Comparison of ENCODE assay signal across 16 cellular contexts in genomic region chr2:10547663-10548384, GRCh38.
A peak's percentile ranks its signal among the peaks of the same experiment; 100 is the strongest.
DNase-seq lines count a peak whose midpoint lies in the region; ATAC-seq and TF ChIP-seq lines count a peak whose summit lies in the region.
"Had no signal": no experiment of that assay in that cellular context is flagged by ENCODE, and none has a peak within 500 bp of the region (broad histone marks: within the 10 kb centered on the region; RNA-seq: fewer than 3 reads in every experiment).

No MANE protein-coding gene starts in this region.

- peaks cover 4% of the 10 kb centered on the region for H3F3A ChIP-seq in neural progenitor cell (ENCODE audit: low read depth)

- H3K4me3 ChIP-seq in endodermal cell (ENCODE audit: low read length) (no peak overlapping the region), neural progenitor cell (no peak overlapping the region)
- H3K4me3 ChIP-seq: BLaER1 treated with 17β-estradiol and CSF1 and Interleukin-3, amounts not matched to agents 10 nM and 100 nM; SJSA1 had no signal

- peaks cover 31% of the 10 kb centered on the region for H3K4me1 Mint-ChIP-seq in activated naive CD8-positive, alpha-beta T cell (ENCODE audit: low read depth)
- peaks cover 24% of the 10 kb centered on the region for H3K4me1 Mint-ChIP-seq in activated naive CD8-positive, alpha-beta T cell treated with anti-CD3 and anti-CD28 coated beads for 36 hours
- H3K4me1 Mint-ChIP-seq in endodermal cell (peaks cover 23% of the 10 kb centered on the region), neural progenitor cell (peaks cover 43% of the 10 kb centered on the region)

- no peak for DNase-seq in activated naive CD8-positive, alpha-beta T cell treated with anti-CD3 and anti-CD28 coated beads for 36 hours
- DNase-seq in endodermal cell (peak; percentile 84), neural progenitor cell (ENCODE audit: low spot score) (peak; percentile 61), hippocampal formation (lab: John Stamatoyannopoulos, UW) (no peak)
- DNase-seq: NCI-H1048, NCI-H146, NCI-H2081 treated with DMSO at 0.1 percent for 48 hours, NCI-H2227 treated with DMSO at 0.1 percent for 48 hours, NCI-H526, OCI-M1 had no signal

- TF ChIP-seq EP300 in Ishikawa (IDR thresholded peaks at IDR 0.05; ENCODE audit: borderline replicate concordance) = no peak

- H3K36me3 ChIP-seq in endodermal cell (ENCODE audit: control insufficient read depth, insufficient read depth, low read length) (no peaks in the 10 kb centered on the region), neural progenitor cell (no peaks in the 10 kb centered on the region)
- H3K36me3 ChIP-seq: BLaER1 treated with 17β-estradiol and CSF1 and Interleukin-3, amounts not matched to agents 10 nM and 100 nM; SJSA1 had no signal

- TF ChIP-seq CTCF in endodermal cell (conservative IDR thresholded peaks at IDR 0.05) = no peak
- TF ChIP-seq CTCF in neural progenitor cell (IDR thresholded peaks at IDR 0.05) = no peak

- WGBS in endodermal cell (ENCODE audit: insufficient coverage in 1 of 2, insufficient read length in 1 of 2), 2 experiments = 57 to 62% methylated on average over 17 to 19 of the region's 19 CpGs

- H3K9ac ChIP-seq in endodermal cell (ENCODE audit: extremely low read depth, low read length, poor library complexity, severe bottlenecking) (no peak overlapping the region), neural progenitor cell (no peak overlapping the region)
- H3K9ac ChIP-seq: BLaER1 treated with 17β-estradiol and CSF1 and Interleukin-3, amounts not matched to agents 10 nM and 100 nM had no signal

- peaks cover 2% of the 10 kb centered on the region for H3K36me3 Mint-ChIP-seq in activated naive CD8-positive, alpha-beta T cell
- no peaks in the 10 kb centered on the region for H3K36me3 Mint-ChIP-seq in activated naive CD8-positive, alpha-beta T cell treated with anti-CD3 and anti-CD28 coated beads for 36 hours
- no peaks in the 10 kb centered on the region for H3K36me3 Mint-ChIP-seq in endodermal cell (ENCODE audit: low read depth)
- H3K36me3 Mint-ChIP-seq in neural progenitor cell = no peaks in the 10 kb centered on the region

- H3K27ac ChIP-seq in endodermal cell (ENCODE audit: low read depth, low read length) (no peak overlapping the region), neural progenitor cell (no peak overlapping the region)
- H3K27ac ChIP-seq: BLaER1 treated with 17β-estradiol and CSF1 and Interleukin-3, amounts not matched to agents 10 nM and 100 nM; SJSA1 had no signal

- H3K27ac Mint-ChIP-seq in activated naive CD8-positive, alpha-beta T cell = no peak overlapping the region
- H3K27ac Mint-ChIP-seq in activated naive CD8-positive, alpha-beta T cell treated with anti-CD3 and anti-CD28 coated beads for 36 hours = no peak overlapping the region
- H3K27ac Mint-ChIP-seq in endodermal cell (no peak overlapping the region), neural progenitor cell (peak overlapping the region; percentile 64)

- peak overlapping the region; percentile 44 for H3K4me2 ChIP-seq in neural progenitor cell

- H3K9me3 Mint-ChIP-seq in activated naive CD8-positive, alpha-beta T cell (ENCODE audit: low read depth) = no peaks in the 10 kb centered on the region
- H3K9me3 Mint-ChIP-seq in activated naive CD8-positive, alpha-beta T cell treated with anti-CD3 and anti-CD28 coated beads for 36 hours = no peaks in the 10 kb centered on the region
- no peaks in the 10 kb centered on the region for H3K9me3 Mint-ChIP-seq in endodermal cell
- H3K9me3 Mint-ChIP-seq in neural progenitor cell = no peaks in the 10 kb centered on the region

- H2AFZ ChIP-seq in neural progenitor cell (replicated peaks) = no peak overlapping the region

- H3K27me3 ChIP-seq in endodermal cell (ENCODE audit: control insufficient read depth, insufficient read depth, low read length, poor library complexity, severe bottlenecking) (no peaks in the 10 kb centered on the region), neural progenitor cell (peaks cover 16% of the 10 kb centered on the region)

- H3K4me3 Mint-ChIP-seq in activated naive CD8-positive, alpha-beta T cell = peak overlapping the region; percentile 5
- no peak overlapping the region for H3K4me3 Mint-ChIP-seq in activated naive CD8-positive, alpha-beta T cell treated with anti-CD3 and anti-CD28 coated beads for 36 hours
- H3K4me3 Mint-ChIP-seq in endodermal cell (no peak overlapping the region), neural progenitor cell (peak overlapping the region; percentile 21)

- no peaks in the 10 kb centered on the region for H3K79me2 ChIP-seq in neural progenitor cell (ENCODE audit: low read depth)

- H3K9me3 ChIP-seq in endodermal cell (ENCODE audit: control insufficient read depth, low read length) (no peaks in the 10 kb centered on the region), neural progenitor cell (ENCODE audit: low read depth) (no peaks in the 10 kb centered on the region)
- H3K9me3 ChIP-seq: BLaER1 treated with 17β-estradiol and CSF1 and Interleukin-3, amounts not matched to agents 10 nM and 100 nM; SJSA1 had no signal

- no peak for ATAC-seq in HG02840 (IDR thresholded peaks at IDR 0.05; ENCODE audit: low FRiP score, unreplicated experiment)
- ATAC-seq in HG02763 (IDR thresholded peaks at IDR 0.05; ENCODE audit: unreplicated experiment) = no peak

- H3K4me1 ChIP-seq in endodermal cell (ENCODE audit: control insufficient read depth, insufficient read depth, low read length) = no peaks in the 10 kb centered on the region
- peaks cover 15% of the 10 kb centered on the region for H3K4me1 ChIP-seq in neural progenitor cell
- H3K4me1 ChIP-seq: SJSA1 had no signal

- peaks cover 14% of the 10 kb centered on the region for H3K27me3 Mint-ChIP-seq in activated naive CD8-positive, alpha-beta T cell
- peaks cover 26% of the 10 kb centered on the region for H3K27me3 Mint-ChIP-seq in activated naive CD8-positive, alpha-beta T cell treated with anti-CD3 and anti-CD28 coated beads for 36 hours
- H3K27me3 Mint-ChIP-seq in endodermal cell (ENCODE audit: insufficient read depth) (peaks cover 10% of the 10 kb centered on the region), neural progenitor cell (ENCODE audit: insufficient read depth, low read depth) (peaks cover 15% of the 10 kb centered on the region)

- TF ChIP-seq RAD21 in Ishikawa (IDR thresholded peaks at IDR 0.05; ENCODE audit: low read depth) = no peak

- H4K20me1 ChIP-seq in neural progenitor cell (ENCODE audit: low read depth) = no peaks in the 10 kb centered on the region

TF ChIP-seq in Ishikawa, 13 proteins besides CTCF, POLR2A, EP300 and RAD21:
- TF ChIP-seq USF1 (IDR thresholded peaks at IDR 0.05) (peak; percentile 25; the same call in 1 of the 2 replicates), NFIC (IDR thresholded peaks at IDR 0.05) (no peak), YY1 (IDR thresholded peaks at IDR 0.05; ENCODE audit: low read depth) (no peak), TCF12 (IDR thresholded peaks at IDR 0.05; ENCODE audit: low read depth) (no peak)

Comparison
In these comparisons a context has a peak if more than half of its experiments do, and no peak if none do; other contexts are left out.
1. H3K4me3 Mint-ChIP-seq: peak in activated naive CD8-positive, alpha-beta T cell (single experiment) and neural progenitor cell (single experiment); none in activated naive CD8-positive, alpha-beta T cell treated with anti-CD3 and anti-CD28 coated beads for 36 hours (single experiment) and endodermal cell (single experiment).
2. DNase-seq: peak in endodermal cell (single experiment) and neural progenitor cell (single experiment); none in activated naive CD8-positive, alpha-beta T cell treated with anti-CD3 and anti-CD28 coated beads for 36 hours (single experiment) and hippocampal formation (0 of 2).